Comparison of ENCODE assay signal across 9 cellular contexts in genomic region chrX:70168238-70169188, GRCh38. TPM values are rescaled to one million over a fixed set of nuclear protein-coding genes. Genes with fewer than 3 reads are reported as not detected.
A peak's percentile ranks its signal among the peaks of the same experiment; 100 is the strongest.
DNase-seq lines count a peak whose midpoint lies in the region; ATAC-seq and TF ChIP-seq lines count a peak whose summit lies in the region.
"Had no signal": no experiment of that assay in that cellular context is flagged by ENCODE, and none has a peak within 500 bp of the region (broad histone marks: within the 10 kb centered on the region; RNA-seq: fewer than 3 reads in every experiment).

No MANE protein-coding gene starts in this region.

- no peak overlapping the region for H3K27ac Mint-ChIP-seq in activated CD4-positive, alpha-beta T cell treated with anti-CD3 and anti-CD28 coated beads, Interleukin-2, amount 10 ng/mL, durations not matched to agents 24 days and 14 days
- H3K27ac Mint-ChIP-seq: activated CD8-positive, alpha-beta memory T cell treated with anti-CD3 and anti-CD28 coated beads, Interleukin-2, amount 10 ng/mL, durations not matched to agents 7 days and 5 days had no signal

- H3K36me3 Mint-ChIP-seq in activated CD4-positive, alpha-beta T cell treated with anti-CD3 and anti-CD28 coated beads, Interleukin-2, amount 10 ng/mL, durations not matched to agents 24 days and 14 days (ENCODE audit: low read depth): peaks cover 25% of the 10 kb centered on the region

- H3K4me3 ChIP-seq in WERI-Rb-1 (ENCODE audit: low read depth, low read length) (peak overlapping the region; percentile 9; the same call in 1 of the 2 replicates), iPS-18a (ENCODE audit: low read length) (peak overlapping the region; percentile 5)

- H3K9me3 ChIP-seq in WERI-Rb-1 (ENCODE audit: severe bottlenecking) (no peaks in the 10 kb centered on the region), iPS-18a (ENCODE audit: control insufficient read depth, low read depth, low read length) (peaks cover 29% of the 10 kb centered on the region)

- ATAC-seq in HG02973 (IDR thresholded peaks at IDR 0.05; ENCODE audit: unreplicated experiment): no peak
- ATAC-seq: activated CD8-positive, alpha-beta memory T cell treated with anti-CD3 and anti-CD28 coated beads, Interleukin-2, amount 10 ng/mL, durations not matched to agents 7 days and 5 days had no signal

- TF ChIP-seq CTCF in WERI-Rb-1 (IDR thresholded peaks at IDR 0.05; ENCODE audit: low read depth, low read length): no peak

- H3K9ac ChIP-seq in iPS-18a (ENCODE audit: low read length): peak overlapping the region; percentile 12

- intact Hi-C loops in activated CD4-positive, alpha-beta T cell treated with anti-CD3 and anti-CD28 coated beads, Interleukin-2, amount 10 ng/mL, durations not matched to agents 24 days and 14 days (cut with micrococcal nuclease): no loop called here

- H3K4me1 Mint-ChIP-seq in activated CD4-positive, alpha-beta T cell treated with anti-CD3 and anti-CD28 coated beads, Interleukin-2, amount 10 ng/mL, durations not matched to agents 24 days and 14 days: peaks cover 11% of the 10 kb centered on the region

- H3K36me3 ChIP-seq in WERI-Rb-1 (peaks cover 4% of the 10 kb centered on the region; the same call in 1 of the 2 replicates), iPS-18a (ENCODE audit: control insufficient read depth, low read depth, low read length) (peaks cover 9% of the 10 kb centered on the region)

- H3K27me3 Mint-ChIP-seq in activated CD4-positive, alpha-beta T cell treated with anti-CD3 and anti-CD28 coated beads, Interleukin-2, amount 10 ng/mL, durations not matched to agents 24 days and 14 days: peaks cover 5% of the 10 kb centered on the region
- H3K27me3 Mint-ChIP-seq: activated CD8-positive, alpha-beta memory T cell treated with anti-CD3 and anti-CD28 coated beads, Interleukin-2, amount 10 ng/mL, durations not matched to agents 7 days and 5 days had no signal

- H3K27ac ChIP-seq in WERI-Rb-1: peak overlapping the region; percentile 24
- H3K27ac ChIP-seq in iPS-18a (ENCODE audit: low read length): no peak overlapping the region

- no peak overlapping the region for H3K4me3 Mint-ChIP-seq in activated CD4-positive, alpha-beta T cell treated with anti-CD3 and anti-CD28 coated beads, Interleukin-2, amount 10 ng/mL, durations not matched to agents 24 days and 14 days
- H3K4me3 Mint-ChIP-seq: activated CD8-positive, alpha-beta memory T cell treated with anti-CD3 and anti-CD28 coated beads, Interleukin-2, amount 10 ng/mL, durations not matched to agents 7 days and 5 days had no signal

- peaks cover 37% of the 10 kb centered on the region for H3K4me1 ChIP-seq in iPS-18a (ENCODE audit: control insufficient read depth, low read depth, low read length)

- H3K9me3 Mint-ChIP-seq in activated CD4-positive, alpha-beta T cell treated with anti-CD3 and anti-CD28 coated beads, Interleukin-2, amount 10 ng/mL, durations not matched to agents 24 days and 14 days: no peaks in the 10 kb centered on the region

- DNase-seq in HK-2 (ENCODE audit: unreplicated experiment): peak; percentile 52
- DNase-seq in WERI-Rb-1: no peak
- DNase-seq in superior temporal gyrus (ENCODE audit: extremely low spot score): peak; percentile 30
- no peak for DNase-seq in DMS79 treated with DMSO at 0.1 percent for 48 hours (lab: John Stamatoyannopoulos, UW)
- no peak for DNase-seq in activated CD4-positive, alpha-beta T cell treated with anti-CD3 and anti-CD28 coated beads, Interleukin-2, amount 10 ng/mL, durations not matched to agents 24 days and 14 days
- no peak for DNase-seq in amniotic stem cell (lab: John Stamatoyannopoulos, UW)
- DNase-seq: activated CD8-positive, alpha-beta memory T cell treated with anti-CD3 and anti-CD28 coated beads, Interleukin-2, amount 10 ng/mL, durations not matched to agents 7 days and 5 days had no signal

- H3K27me3 ChIP-seq in WERI-Rb-1 (ENCODE audit: insufficient read depth, low read depth, severe bottlenecking) (peaks cover 5% of the 10 kb centered on the region), iPS-18a (ENCODE audit: control insufficient read depth, insufficient read depth, low read length) (no peaks in the 10 kb centered on the region)

RNA-seq across cellular contexts. Expression of gene DGAT2L6, which starts 8.8 kb away (rescaled TPM):
- not detected in 2 replicates for total RNA-seq in activated CD4-positive, alpha-beta T cell treated with anti-CD3 and anti-CD28 coated beads, Interleukin-2, amount 10 ng/mL, durations not matched to agents 24 days and 14 days
- total RNA-seq: activated CD8-positive, alpha-beta memory T cell treated with anti-CD3 and anti-CD28 coated beads, Interleukin-2, amount 10 ng/mL, durations not matched to agents 7 days and 5 days had no signal

RNA-seq across cellular contexts. Expression of gene IGBP1, which starts 35.3 kb away (rescaled TPM):
- 29.8 and 30.5 TPM in 2 replicates for total RNA-seq in activated CD4-positive, alpha-beta T cell treated with anti-CD3 and anti-CD28 coated beads, Interleukin-2, amount 10 ng/mL, durations not matched to agents 24 days and 14 days

Comparison
In these comparisons a context has a peak if more than half of its experiments do, and no peak if none do; other contexts are left out.
1. DNase-seq: peak in HK-2 (single experiment) and superior temporal gyrus (single experiment); none in WERI-Rb-1 (single experiment), DMS79 treated with DMSO at 0.1 percent for 48 hours (single experiment), activated CD4-positive, alpha-beta T cell treated with anti-CD3 and anti-CD28 coated beads, Interleukin-2, amount 10 ng/mL, durations not matched to agents 24 days and 14 days (single experiment) and amniotic stem cell (single experiment).